ENCODE assay signal across 8 cellular contexts in genomic region chr3:166013073-166013679, GRCh38.
DNase-seq lines count a peak whose midpoint lies in the region; ATAC-seq lines count a peak whose summit lies in the region.

No MANE protein-coding gene starts in this region.

- CTCF ChIA-PET in activated naive CD4-positive, alpha-beta T cell treated with anti-CD3 and anti-CD28 coated beads for 36 hours (lab: Charles Lee) = interaction anchor here (0.6 kb wide), 1 partner anchor 114 kb away, joined by 3 read pairs; no protein-coding TSS in a partner anchor

- H3K4me3 Mint-ChIP-seq in activated naive CD4-positive, alpha-beta T cell treated with anti-CD3 and anti-CD28 coated beads for 36 hours = no peak overlapping the region

- no peaks in the 10 kb centered on the region for H3K27me3 Mint-ChIP-seq in activated naive CD4-positive, alpha-beta T cell treated with anti-CD3 and anti-CD28 coated beads for 36 hours (ENCODE audit: low read depth)

- no peak for ATAC-seq in HG03095 (IDR thresholded peaks at IDR 0.05; ENCODE audit: unreplicated experiment)
- no peak for ATAC-seq in GM18517 (IDR thresholded peaks at IDR 0.05; ENCODE audit: unreplicated experiment)

- intact Hi-C loops in activated naive CD4-positive, alpha-beta T cell treated with anti-CD3 and anti-CD28 coated beads for 36 hours (cut with micrococcal nuclease) = loop anchor here (10.0 kb wide), 1 partner anchor 1332 kb away; no protein-coding TSS in a partner anchor

- no peak overlapping the region for H3K27ac Mint-ChIP-seq in activated naive CD4-positive, alpha-beta T cell treated with anti-CD3 and anti-CD28 coated beads for 36 hours

- in situ Hi-C loops in T47D (cut with HindIII; ENCODE audit: low pct_unique_long_range_greater_than_20kb, low sequenced_read_pairs) = no loop called here

- no peaks in the 10 kb centered on the region for H3K4me1 Mint-ChIP-seq in activated naive CD4-positive, alpha-beta T cell treated with anti-CD3 and anti-CD28 coated beads for 36 hours (ENCODE audit: low read depth)

- DNase-seq in NOMO-1 treated with DMSO at 0.1 percent for 48 hours (lab: John Stamatoyannopoulos, UW; ENCODE audit: unreplicated experiment) = peak; percentile 10
- DNase-seq in NOMO-1 treated with dmso at 0.1 percent for 144 hours (lab: John Stamatoyannopoulos, UW; ENCODE audit: unreplicated experiment) = no peak
- DNase-seq in NCI-H2081 (lab: John Stamatoyannopoulos, UW) = peak; percentile 57 to 80
- DNase-seq in T47D (ENCODE audit: low read depth in 1 of 2, low spot score in 1 of 2) = peak; percentile 24 to 80
- peak; percentile 12 for DNase-seq in myocyte (ENCODE audit: low read depth)
- no peak for DNase-seq in activated naive CD4-positive, alpha-beta T cell treated with anti-CD3 and anti-CD28 coated beads for 36 hours

- H3K36me3 Mint-ChIP-seq in activated naive CD4-positive, alpha-beta T cell treated with anti-CD3 and anti-CD28 coated beads for 36 hours (ENCODE audit: low read depth) = no peaks in the 10 kb centered on the region

- H3K9me3 Mint-ChIP-seq in activated naive CD4-positive, alpha-beta T cell treated with anti-CD3 and anti-CD28 coated beads for 36 hours = peaks cover 3% of the 10 kb centered on the region

Comparison
In these comparisons a context has a peak if more than half of its experiments do, and no peak if none do; other contexts are left out.
1. DNase-seq: peak in NOMO-1 treated with DMSO at 0.1 percent for 48 hours (single experiment), NCI-H2081 (2 of 2), T47D (2 of 2) and myocyte (single experiment); none in NOMO-1 treated with dmso at 0.1 percent for 144 hours (single experiment) and activated naive CD4-positive, alpha-beta T cell treated with anti-CD3 and anti-CD28 coated beads for 36 hours (single experiment).